In genomic region chr10:43377393-43377883, GRCh38 we compare ENCODE assay signal across 13 cellular contexts. TPM values are rescaled to one million over a fixed set of nuclear protein-coding genes. Genes with fewer than 3 reads are reported as not detected.
DNase-seq lines count a peak whose midpoint lies in the region; ATAC-seq and TF ChIP-seq lines count a peak whose summit lies in the region.
"Had no signal": no experiment of that assay in that cellular context is flagged by ENCODE, and none has a peak within 500 bp of the region (broad histone marks: within the 10 kb centered on the region; RNA-seq: fewer than 3 reads in every experiment).

No MANE protein-coding gene starts in this region.

- RAD21 ChIA-PET in HCT116 (lab: Charles Lee; ENCODE audit: low non-redundant PET in 1 of 2, low total read pairs in 2 of 2, uncharacterized antibody in 2 of 2, unreplicated experiment in 2 of 2): no interaction called here

- H3K79me2 ChIP-seq in HCT116 (ENCODE audit: insufficient read depth, low read length): no peaks in the 10 kb centered on the region

- no peaks in the 10 kb centered on the region; the same call in 1 of the 2 replicates for H3K27me3 Mint-ChIP-seq in WTC11 (ENCODE audit: low read depth)
- no peaks in the 10 kb centered on the region for H3K27me3 Mint-ChIP-seq in activated naive CD8-positive, alpha-beta T cell treated with anti-CD3 and anti-CD28 coated beads, Interleukin-2, amount 50 U/mL, for 24 hours

- H2AFZ ChIP-seq in HCT116 (ENCODE audit: low read depth, low read length, poor library complexity, severe bottlenecking): peak overlapping the region; percentile 32

- no peak overlapping the region for H3K4me3 Mint-ChIP-seq in WTC11
- H3K4me3 Mint-ChIP-seq in activated naive CD8-positive, alpha-beta T cell treated with anti-CD3 and anti-CD28 coated beads, Interleukin-2, amount 50 U/mL, for 24 hours: no peak overlapping the region

- no peak overlapping the region; the same call in 1 of the 2 replicates for H3K27ac ChIP-seq in HCT116 (ENCODE audit: low read depth, low read length)
- H3K27ac ChIP-seq in left lung: no peak overlapping the region
- H3K27ac ChIP-seq in spleen: no peak overlapping the region
- H3K27ac ChIP-seq: BLaER1 treated with 17β-estradiol and CSF1 and Interleukin-3, amounts not matched to agents 10 nM and 100 nM; body of pancreas had no signal

- H4K20me1 ChIP-seq in HCT116 (ENCODE audit: insufficient read depth): no peaks in the 10 kb centered on the region

- H3K4me1 Mint-ChIP-seq in WTC11: peaks cover 38% of the 10 kb centered on the region
- peaks cover 12% of the 10 kb centered on the region for H3K4me1 Mint-ChIP-seq in activated naive CD8-positive, alpha-beta T cell treated with anti-CD3 and anti-CD28 coated beads, Interleukin-2, amount 50 U/mL, for 24 hours

- intact Hi-C loops in HCT116 (cut with micrococcal nuclease) (no loop called here), left lung (cut with DNase I) (no loop called here), spleen (cut with DNase I; ENCODE audit: low total_unique reads) (no loop called here)

- DNase-seq in HCT116 (ENCODE audit: low read depth, low spot score) (peak; percentile 55), WTC11 (ENCODE audit: low spot score) (peak; percentile 74), left lung (peak in 1 of 2 donors; percentile 37), spleen (peak; percentile 45), anterior cingulate cortex (lab: John Stamatoyannopoulos, UW) (no peak), RKO (ENCODE audit: low spot score) (no peak)
- no peak for DNase-seq in activated naive CD8-positive, alpha-beta T cell treated with anti-CD3 and anti-CD28 coated beads, Interleukin-2, amount 50 U/mL, for 24 hours
- DNase-seq: activated gamma-delta T cell treated with Interleukin-2 at 50 U/mL for 16 hours, body of pancreas, occipital lobe had no signal

- no peaks in the 10 kb centered on the region for H3K36me3 Mint-ChIP-seq in WTC11
- H3K36me3 Mint-ChIP-seq in activated naive CD8-positive, alpha-beta T cell treated with anti-CD3 and anti-CD28 coated beads, Interleukin-2, amount 50 U/mL, for 24 hours (ENCODE audit: low read depth): no peaks in the 10 kb centered on the region

- H3K4me1 ChIP-seq in HCT116 (ENCODE audit: control insufficient read depth in 1 of 2, insufficient read depth in 2 of 2, low read length in 2 of 2) (peaks cover 10 to 15% of the 10 kb centered on the region in 2 experiments), left lung (no peaks in the 10 kb centered on the region), spleen (no peaks in the 10 kb centered on the region)
- H3K4me1 ChIP-seq: body of pancreas had no signal

- H3K9ac ChIP-seq in HCT116 (ENCODE audit: low read length): no peak overlapping the region
- H3K9ac ChIP-seq: BLaER1 treated with 17β-estradiol and CSF1 and Interleukin-3, amounts not matched to agents 10 nM and 100 nM had no signal

- POLR2A ChIA-PET in HCT116 (lab: Charles Lee) (no interaction called here), WTC11 (lab: Charles Lee) (no interaction called here)

- CTCF ChIA-PET in HCT116 (lab: Charles Lee): no interaction called here
- CTCF ChIA-PET in WTC11 (lab: Charles Lee): interaction anchor here (0.6 to 2.3 kb wide), 5 partner anchors 9 to 155 kb away, joined by 3 to 7 read pairs (median 4); no protein-coding TSS in a partner anchor

- 79 to 91% (median 86%) methylated on average over 13 of the region's 13 CpGs for WGBS in spleen, 5 donors

- H3K4me3 ChIP-seq in HCT116 (replicated peaks in 1 of 2; ENCODE audit: low read depth in 1 of 2, low read length in 2 of 2) (no peak overlapping the region), left lung (no peak overlapping the region), spleen (no peak overlapping the region)
- H3K4me3 ChIP-seq: BLaER1 treated with 17β-estradiol and CSF1 and Interleukin-3, amounts not matched to agents 10 nM and 100 nM; body of pancreas had no signal

- peak overlapping the region; percentile 29 for H3K4me2 ChIP-seq in HCT116 (ENCODE audit: low read length)
- H3K4me2 ChIP-seq: BLaER1 treated with 17β-estradiol and CSF1 and Interleukin-3, amounts not matched to agents 10 nM and 100 nM had no signal

- TF ChIP-seq RAD21 in HCT116 (IDR thresholded peaks at IDR 0.05; ENCODE audit: low read depth): no peak

- H3K9me3 ChIP-seq in HCT116 (ENCODE audit: control insufficient read depth in 1 of 2, insufficient read depth in 1 of 2, low read depth in 1 of 2, low read length in 2 of 2): no peaks in the 10 kb centered on the region
- H3K9me3 ChIP-seq in left lung: no peaks in the 10 kb centered on the region
- no peaks in the 10 kb centered on the region for H3K9me3 ChIP-seq in spleen
- H3K9me3 ChIP-seq: BLaER1 treated with 17β-estradiol and CSF1 and Interleukin-3, amounts not matched to agents 10 nM and 100 nM; body of pancreas had no signal

- ATAC-seq in HCT116: peak; percentile 99
- peak; percentile 96 for ATAC-seq in WTC11
- peak; percentile 91 for ATAC-seq in left lung
- no peak for ATAC-seq in HG02885 (IDR thresholded peaks at IDR 0.05; ENCODE audit: poor library complexity, unreplicated experiment)
- ATAC-seq in activated naive CD8-positive, alpha-beta T cell treated with anti-CD3 and anti-CD28 coated beads, Interleukin-2, amount 50 U/mL, for 24 hours: no peak
- ATAC-seq: body of pancreas had no signal

- H3K27ac Mint-ChIP-seq in WTC11: no peak overlapping the region
- no peak overlapping the region for H3K27ac Mint-ChIP-seq in activated naive CD8-positive, alpha-beta T cell treated with anti-CD3 and anti-CD28 coated beads, Interleukin-2, amount 50 U/mL, for 24 hours

- BruUV-seq in HCT116 (replicated peaks; lab: Mats Ljungman, UMichigan): no TSS peak

- no peaks in the 10 kb centered on the region for H3K36me3 ChIP-seq in HCT116 (ENCODE audit: control insufficient read depth in 1 of 2, insufficient read depth in 2 of 2, low read length in 2 of 2)
- no peaks in the 10 kb centered on the region for H3K36me3 ChIP-seq in left lung
- no peaks in the 10 kb centered on the region for H3K36me3 ChIP-seq in spleen
- H3K36me3 ChIP-seq: BLaER1 treated with 17β-estradiol and CSF1 and Interleukin-3, amounts not matched to agents 10 nM and 100 nM had no signal

- H3K27me3 ChIP-seq in HCT116 (ENCODE audit: insufficient read depth, low read length) (no peaks in the 10 kb centered on the region), left lung (no peaks in the 10 kb centered on the region), spleen (replicated peaks in 1 of 7) (no peaks in the 10 kb centered on the region)
- H3K27me3 ChIP-seq: BLaER1 treated with 17β-estradiol and CSF1 and Interleukin-3, amounts not matched to agents 10 nM and 100 nM; body of pancreas had no signal

- no peaks in the 10 kb centered on the region for H3K9me2 ChIP-seq in HCT116 (ENCODE audit: insufficient read depth)

- TF ChIP-seq POLR2A in HCT116 (IDR thresholded peaks at IDR 0.05; ENCODE audit: borderline replicate concordance, extremely low read depth, insufficient read depth, insufficient read length) (no peak), spleen (IDR thresholded peaks at IDR 0.05) (no peak)

- no peaks in the 10 kb centered on the region for H3K9me3 Mint-ChIP-seq in WTC11
- H3K9me3 Mint-ChIP-seq in activated naive CD8-positive, alpha-beta T cell treated with anti-CD3 and anti-CD28 coated beads, Interleukin-2, amount 50 U/mL, for 24 hours: no peaks in the 10 kb centered on the region

- TF ChIP-seq CTCF in HCT116 (IDR thresholded peaks at IDR 0.05 in 2 of 3, conservative IDR thresholded peaks at IDR 0.05 in 1 of 3; ENCODE audit: borderline replicate concordance in 1 of 3, insufficient read depth in 1 of 3, low read depth in 2 of 3, low read length in 2 of 3) (peak in 2 of 3 experiments; percentile 68 to 74; a peak in 4 of 6 replicates), WTC11 (IDR thresholded peaks at IDR 0.05) (no peak), left lung (IDR thresholded peaks at IDR 0.05) (no peak), spleen (IDR thresholded peaks at IDR 0.05 in 8 of 11, conservative IDR thresholded peaks at IDR 0.05 in 3 of 11) (no peak)

TF ChIP-seq in HCT116, 20 proteins besides CTCF, POLR2A, EP300 and RAD21 (continues in another document):
- no peak for TF ChIP-seq ZFX (IDR thresholded peaks at IDR 0.05)
- TF ChIP-seq JUND (IDR thresholded peaks at IDR 0.05): no peak
- peak; percentile 37; the same call in 1 of the 2 replicates for TF ChIP-seq POLR2AphosphoS5 (IDR thresholded peaks at IDR 0.05; ENCODE audit: low read depth, low read length)
- TF ChIP-seq ZNF274 (IDR thresholded peaks at IDR 0.05; ENCODE audit: low read depth, low read length): no peak
- no peak for TF ChIP-seq YY1 (IDR thresholded peaks at IDR 0.05; ENCODE audit: extremely low read depth, insufficient replicate concordance, low read depth, low read length)
- TF ChIP-seq ELF1 (IDR thresholded peaks at IDR 0.05; ENCODE audit: borderline replicate concordance, low read depth): no peak
- no peak for TF ChIP-seq CEBPB (IDR thresholded peaks at IDR 0.05; ENCODE audit: low read depth)

TF ChIP-seq in WTC11, 78 proteins besides CTCF, POLR2A, EP300 and RAD21 (continues in another document):
- TF ChIP-seq ESRRA (CRISPR knock-in tag; IDR thresholded peaks at IDR 0.05; ENCODE audit: borderline replicate concordance): no peak
- no peak for TF ChIP-seq SMAD4 (CRISPR knock-in tag; IDR thresholded peaks at IDR 0.05)
- TF ChIP-seq IRF1 (CRISPR knock-in tag; IDR thresholded peaks at IDR 0.05): no peak

RNA-seq across cellular contexts. Expression of gene FXYD4, which starts 6.0 kb away (rescaled TPM):
- total RNA-seq in HCT116 (2021; ENCODE audit: unreplicated experiment) (0.71 TPM), WTC11 (2021) (not detected in 3 replicates), left lung (1 to 10 TPM; 1.0 to 6.0 TPM), spleen (not detected)
- polyA plus RNA-seq in HCT116 (2012): 2.2 and 3.4 TPM in 2 replicates
- polyA plus RNA-seq in spleen: under 1 TPM in 1 of 3 donors, not detected in 2; 0.20 TPM
- total RNA-seq: body of pancreas, mesenteric fat pad, occipital lobe had no signal

RNA-seq across cellular contexts. Expression of gene HNRNPF, which starts 31.5 kb away (rescaled TPM):
- 333 TPM for total RNA-seq in HCT116 (2021; ENCODE audit: unreplicated experiment)
- polyA plus RNA-seq in HCT116 (2012): 197 and 213 TPM in 2 replicates
- total RNA-seq in WTC11 (2021): 318 to 358 TPM (median 326 TPM) in 3 replicates
- 100 to 1,000 TPM; 161 to 230 TPM for total RNA-seq in left lung
- total RNA-seq in spleen: 100 to 1,000 TPM; 159 to 253 (median 206) TPM
- 100 to 1,000 TPM in 2 of 3 donors, 10 to 100 TPM in 1; 82.8 to 141 (median 116) TPM for polyA plus RNA-seq in spleen

RNA-seq across cellular contexts. Expression of gene ZNF487, which starts 59.5 kb away (rescaled TPM):
- total RNA-seq in HCT116 (2021; ENCODE audit: unreplicated experiment) (4.0 TPM), WTC11 (2021) (1.2 to 2.3 TPM (median 1.4 TPM) in 3 replicates), left lung (1 to 10 TPM; 4.4 to 4.7 TPM), spleen (10 to 100 TPM in 2 of 7 donors, 1 to 10 TPM in 5; 5.8 to 12.1 (median 7.9) TPM)
- polyA plus RNA-seq in HCT116 (2012): 2.7 and 3.4 TPM in 2 replicates
- 1 to 10 TPM; 4.9 to 9.6 (median 7.0) TPM for polyA plus RNA-seq in spleen

Comparison
In these comparisons a context has a peak if more than half of its experiments do, and no peak if none do; other contexts are left out.
1. ATAC-seq: peak in HCT116 (single experiment), WTC11 (single experiment) and left lung (single experiment); none in HG02885 (single experiment) and activated naive CD8-positive, alpha-beta T cell treated with anti-CD3 and anti-CD28 coated beads, Interleukin-2, amount 50 U/mL, for 24 hours (single experiment).
2. DNase-seq: peak in HCT116 (single experiment), WTC11 (single experiment) and spleen (single experiment); none in anterior cingulate cortex (0 of 58), activated naive CD8-positive, alpha-beta T cell treated with anti-CD3 and anti-CD28 coated beads, Interleukin-2, amount 50 U/mL, for 24 hours (single experiment) and RKO (single experiment).
3. CTCF ChIP-seq: peak in HCT116 (2 of 3); none in WTC11 (single experiment), left lung (0 of 2) and spleen (0 of 11).
4. Of the 4 proteins assayed by ChIP-seq in both WTC11 and HCT116: peak only in WTC11: none; only in HCT116: CTCF and MAX; in both: none; in neither: 2.